21 cellular contexts compared by ENCODE assay signal in genomic region chr1:241881444-241881843, GRCh38.
"Had no signal": no experiment of that assay in that cellular context is flagged by ENCODE, and none has a peak within 500 bp of the region (broad histone marks: within the 10 kb centered on the region; RNA-seq: fewer than 3 reads in every experiment).

No MANE protein-coding gene starts in this region.

- H3K27me3 ChIP-seq: SJSA1 had no signal

- FAIRE-seq: RCC 7860 had no signal

- H3K4me3 ChIP-seq: SJSA1, SK-N-MC had no signal

- H3K27ac ChIP-seq: SJSA1, SK-N-MC had no signal

- DNase-seq: Karpas-422, KG1, MM.1S, NCI-H1092 treated with DMSO at 0.1 percent for 48 hours, NCI-H1436, NCI-H187, NCI-H2029, NCI-H2081 treated with DMSO at 0.1 percent for 48 hours, NCI-H2171, NCI-H226, NCI-H446, NCI-H510A, NCI-H524 treated with DMSO at 0.1 percent for 48 hours, NCI-H69, NCI-H774, Right ventricle myocardium superior, RPMI8226, SIG-M5 had no signal

- H3K4me1 ChIP-seq: SJSA1 had no signal

- H3K9me3 ChIP-seq: SJSA1 had no signal
